8 cellular contexts compared by ENCODE assay signal in genomic region chr1:185694081-185694480, GRCh38. TPM values are rescaled to one million over a fixed set of nuclear protein-coding genes. Genes with fewer than 3 reads are reported as not detected.
DNase-seq lines count a peak whose midpoint lies in the region; ATAC-seq and TF ChIP-seq lines count a peak whose summit lies in the region.

No MANE protein-coding gene starts in this region.

- TF ChIP-seq CTCF in GM13976 (IDR thresholded peaks at IDR 0.05; ENCODE audit: borderline replicate concordance, control extremely low read depth, extremely low read depth, insufficient read depth, missing control alignments) (no peak), neural progenitor cell (IDR thresholded peaks at IDR 0.05) (no peak), prostate gland (IDR thresholded peaks at IDR 0.05) (no peak)

- H3K36me3 Mint-ChIP-seq in neural progenitor cell = no peaks in the 10 kb centered on the region

- H3K36me3 ChIP-seq in neural progenitor cell = no peaks in the 10 kb centered on the region
- H3K36me3 ChIP-seq in prostate gland = no peaks in the 10 kb centered on the region

- no peaks in the 10 kb centered on the region for H3K9me3 Mint-ChIP-seq in neural progenitor cell

- H3K4me1 ChIP-seq in neural progenitor cell (no peaks in the 10 kb centered on the region), prostate gland (replicated peaks) (no peaks in the 10 kb centered on the region)

- peak; percentile 32 for DNase-seq in GM13976 (ENCODE audit: low spot score)
- DNase-seq in KG1 (lab: John Stamatoyannopoulos, UW) = peak; percentile 58
- peak; percentile 26 for DNase-seq in central memory CD4-positive, alpha-beta T cell
- no peak for DNase-seq in neural progenitor cell (ENCODE audit: low spot score)
- DNase-seq in LoVo (ENCODE audit: low spot score) = no peak
- no peak for DNase-seq in OCI-M1 (lab: John Stamatoyannopoulos, UW)
- no peak for DNase-seq in prostate gland (ENCODE audit: low spot score)

- H3K27me3 Mint-ChIP-seq in neural progenitor cell (ENCODE audit: insufficient read depth, low read depth) = peaks cover 3% of the 10 kb centered on the region

- H4K20me1 ChIP-seq in neural progenitor cell (ENCODE audit: low read depth) = no peaks in the 10 kb centered on the region

- intact Hi-C loops in prostate gland (cut with DNase I) = no loop called here

- H3K27ac Mint-ChIP-seq in neural progenitor cell = no peak overlapping the region

- TF ChIP-seq POLR2A in prostate gland (IDR thresholded peaks at IDR 0.05) = no peak

- H3K4me3 ChIP-seq in neural progenitor cell (no peak overlapping the region), prostate gland (no peak overlapping the region)

- 40% methylated on average over 8 of the region's 8 CpGs for WGBS in prostate gland

- H3K9me3 ChIP-seq in neural progenitor cell (ENCODE audit: low read depth) (no peaks in the 10 kb centered on the region), prostate gland (no peaks in the 10 kb centered on the region)

- H3K27me3 ChIP-seq in neural progenitor cell (no peaks in the 10 kb centered on the region), prostate gland (replicated peaks; ENCODE audit: insufficient read depth) (no peaks in the 10 kb centered on the region)

- no peak overlapping the region for H3K4me2 ChIP-seq in neural progenitor cell

- no peaks in the 10 kb centered on the region for H3K79me2 ChIP-seq in neural progenitor cell (ENCODE audit: low read depth)

- in situ Hi-C loops in GM13976 (cut with MboI; ENCODE audit: low sequenced_read_pairs, unreplicated experiment) = loop anchor here (25.0 kb wide), 2 partner anchors 657 to 882 kb away; partner anchors contain the start of gene RNF2

- H3F3A ChIP-seq in neural progenitor cell (ENCODE audit: low read depth) = no peaks in the 10 kb centered on the region

- no peak overlapping the region for H3K4me3 Mint-ChIP-seq in neural progenitor cell

- ATAC-seq in GM21447 (IDR thresholded peaks at IDR 0.05; ENCODE audit: unreplicated experiment) = peak; percentile 94

- peak overlapping the region; percentile 37 for H2AFZ ChIP-seq in neural progenitor cell (replicated peaks)

- no peak overlapping the region for H3K27ac ChIP-seq in neural progenitor cell
- no peak overlapping the region for H3K27ac ChIP-seq in prostate gland

- H3K9ac ChIP-seq in neural progenitor cell = no peak overlapping the region

- no peaks in the 10 kb centered on the region for H3K4me1 Mint-ChIP-seq in neural progenitor cell

RNA-seq across cellular contexts. Expression of gene HMCN1, which starts 40.1 kb away (rescaled TPM):
- 18.7 and 26.4 TPM in 2 replicates for total RNA-seq in neural progenitor cell (ENCODE audit: low replicate concordance)
- 1 to 10 TPM; 3.5 to 9.9 TPM for total RNA-seq in prostate gland

Comparison
In these comparisons a context has a peak if more than half of its experiments do, and no peak if none do; other contexts are left out.
1. DNase-seq: peak in GM13976 (single experiment), KG1 (single experiment) and central memory CD4-positive, alpha-beta T cell (single experiment); none in neural progenitor cell (single experiment), LoVo (single experiment), OCI-M1 (single experiment) and prostate gland (single experiment).